Comparison of ENCODE assay signal across 26 cellular contexts in genomic region chr11:12755510-12755909, GRCh38.
DNase-seq lines count a peak whose midpoint lies in the region; ATAC-seq, FAIRE-seq and TF ChIP-seq lines count a peak whose summit lies in the region.
"Had no signal": no experiment of that assay in that cellular context is flagged by ENCODE, and none has a peak within 500 bp of the region (broad histone marks: within the 10 kb centered on the region; RNA-seq: fewer than 3 reads in every experiment).

No MANE protein-coding gene starts in this region.

- TF ChIP-seq CTCF in HepG2 (CRISPR knock-in tag; IDR thresholded peaks at IDR 0.05) (no peak), right lobe of liver (IDR thresholded peaks at IDR 0.05) (no peak), mammary epithelial cell (conservative IDR thresholded peaks at IDR 0.05 in 1 of 2, IDR thresholded peaks at IDR 0.05 in 1 of 2; ENCODE audit: extremely low read depth in 1 of 2, insufficient read depth in 1 of 2, low read depth in 1 of 2, low read length in 2 of 2) (no peak), smooth muscle cell (IDR thresholded peaks at IDR 0.05; ENCODE audit: borderline replicate concordance, insufficient read depth, poor library complexity, severe bottlenecking) (no peak), GM23338 (conservative IDR thresholded peaks at IDR 0.05; ENCODE audit: low read depth in 2 of 2) (no peak)

- intact Hi-C loops in HepG2 (cut with micrococcal nuclease; ENCODE audit: unreplicated experiment) (no loop called here), right lobe of liver (cut with DNase I) (no loop called here), mammary epithelial cell (cut with micrococcal nuclease) (no loop called here)

- H3K4me1 Mint-ChIP-seq in GM23338, result peaks cover 67% of the 10 kb centered on the region
- H3K4me1 Mint-ChIP-seq: memory B cell; stimulated activated memory B cell treated with anti-CD40 and anti-IgM and Interleukin-4, amounts not matched to agents 10 μg/mL and 1 μg/mL and 100 μg/mL, for 72 hours had no signal

- H3K27ac ChIP-seq in HepG2 (ENCODE audit: extremely low read length, insufficient read depth, low read length), result no peak overlapping the region
- no peak overlapping the region for H3K27ac ChIP-seq in right lobe of liver
- H3K27ac ChIP-seq in mammary epithelial cell (ENCODE audit: insufficient read depth, low read depth, low read length), result no peak overlapping the region
- peak overlapping the region; percentile 53 for H3K27ac ChIP-seq in smooth muscle cell (ENCODE audit: low read depth)
- H3K27ac ChIP-seq in GM23338 (ENCODE audit: low read depth), result no peak overlapping the region
- H3K27ac ChIP-seq: coronary artery had no signal

- H2AFZ ChIP-seq in HepG2 (ENCODE audit: low read length), result no peak overlapping the region
- H2AFZ ChIP-seq in mammary epithelial cell (ENCODE audit: low read depth, low read length), result no peak overlapping the region
- H2AFZ ChIP-seq in smooth muscle cell (ENCODE audit: low read depth), result no peak overlapping the region
- H2AFZ ChIP-seq in GM23338, result no peak overlapping the region

- no peak for FAIRE-seq in HepG2 (lab: Jason Lieb, UNC)
- FAIRE-seq: TTC549, urothelium cell line had no signal

- ATAC-seq in HepG2, result no peak
- ATAC-seq in right lobe of liver, result no peak
- no peak for ATAC-seq in GM23338
- ATAC-seq: activated CD8-positive, alpha-beta T cell treated with anti-CD3 and anti-CD28 coated beads, Interleukin-2, amount 10 ng/mL, durations not matched to agents 7 days and 5 days; CD8-positive, alpha-beta T cell; stimulated activated memory B cell treated with anti-CD40 and anti-IgM and Interleukin-4, amounts not matched to agents 10 μg/mL and 1 μg/mL and 100 μg/mL, for 72 hours had no signal

- H3K9me3 ChIP-seq in HepG2 (ENCODE audit: low read length) (no peaks in the 10 kb centered on the region), right lobe of liver (no peaks in the 10 kb centered on the region), mammary epithelial cell (replicated peaks; ENCODE audit: insufficient read depth, low read length) (no peaks in the 10 kb centered on the region), smooth muscle cell (replicated peaks; ENCODE audit: low read depth) (no peaks in the 10 kb centered on the region)
- H3K9me3 ChIP-seq: MG63, suprapubic skin had no signal

- TF ChIP-seq RAD21 in HepG2 (CRISPR knock-in tag; IDR thresholded peaks at IDR 0.05), result no peak

- peaks cover 62% of the 10 kb centered on the region for H3K79me2 ChIP-seq in HepG2 (ENCODE audit: insufficient read depth, low read length)
- H3K79me2 ChIP-seq in mammary epithelial cell (ENCODE audit: insufficient read depth, low read length), result peaks cover 99% of the 10 kb centered on the region
- H3K79me2 ChIP-seq in smooth muscle cell (ENCODE audit: low read depth), result peaks cover 100% of the 10 kb centered on the region
- H3K79me2 ChIP-seq in GM23338 (replicated peaks; ENCODE audit: insufficient read depth), result peaks cover 100% of the 10 kb centered on the region

- H3K27me3 Mint-ChIP-seq in GM23338 (ENCODE audit: insufficient read depth, low read depth, poor library complexity), result peaks cover 3% of the 10 kb centered on the region
- H3K27me3 Mint-ChIP-seq: memory B cell; stimulated activated memory B cell treated with anti-CD40 and anti-IgM and Interleukin-4, amounts not matched to agents 10 μg/mL and 1 μg/mL and 100 μg/mL, for 72 hours had no signal

- H3K9ac ChIP-seq in HepG2 (ENCODE audit: insufficient read depth, low read depth, low read length) (no peak overlapping the region), mammary epithelial cell (ENCODE audit: insufficient read depth, low read length) (no peak overlapping the region), smooth muscle cell (ENCODE audit: low read depth) (no peak overlapping the region)

- TF ChIP-seq EP300 in HepG2 (IDR thresholded peaks at IDR 0.05; ENCODE audit: low read depth in 2 of 2, low read length in 2 of 2) (no peak), HepG2 (CRISPR knock-in tag; IDR thresholded peaks at IDR 0.05; ENCODE audit: borderline replicate concordance) (no peak)

- no peak overlapping the region for H3K27ac Mint-ChIP-seq in GM23338
- H3K27ac Mint-ChIP-seq: activated CD8-positive, alpha-beta T cell treated with anti-CD3 and anti-CD28 coated beads, Interleukin-2, amount 10 ng/mL, durations not matched to agents 7 days and 5 days; CD8-positive, alpha-beta T cell; endodermal cell; memory B cell; stimulated activated memory B cell treated with anti-CD40 and anti-IgM and Interleukin-4, amounts not matched to agents 10 μg/mL and 1 μg/mL and 100 μg/mL, for 72 hours had no signal

- no peaks in the 10 kb centered on the region for H3F3A ChIP-seq in smooth muscle cell (ENCODE audit: low read depth)
- H3F3A ChIP-seq in GM23338 (replicated peaks; ENCODE audit: low read depth), result no peaks in the 10 kb centered on the region

- H3K4me3 Mint-ChIP-seq in GM23338, result no peak overlapping the region
- H3K4me3 Mint-ChIP-seq: activated CD8-positive, alpha-beta T cell treated with anti-CD3 and anti-CD28 coated beads, Interleukin-2, amount 10 ng/mL, durations not matched to agents 7 days and 5 days; CD8-positive, alpha-beta T cell; endodermal cell; memory B cell; stimulated activated memory B cell treated with anti-CD40 and anti-IgM and Interleukin-4, amounts not matched to agents 10 μg/mL and 1 μg/mL and 100 μg/mL, for 72 hours had no signal

- DNase-seq in HepG2 (ENCODE audit: low spot score) (no peak), right lobe of liver (no peak), mammary epithelial cell (peak; percentile 56), kidney tubule cell (ENCODE audit: low spot score) (peak; percentile 43), smooth muscle cell (lab: John Stamatoyannopoulos, UW; ENCODE audit: unreplicated experiment) (no peak), KBM-7 (no peak), GM23338 (ENCODE audit: low spot score) (no peak), NCI-H1436 (lab: John Stamatoyannopoulos, UW) (no peak)
- DNase-seq: activated CD8-positive, alpha-beta T cell treated with anti-CD3 and anti-CD28 coated beads, Interleukin-2, amount 10 ng/mL, durations not matched to agents 7 days and 5 days; activated gamma-delta T cell treated with Interleukin-2 at 50 U/mL for 16 hours; AML-193; CD8-positive, alpha-beta T cell; DMS 273 treated with DMSO at 0.1 percent for 48 hours; endodermal cell; GDM1; left cardiac atrium; MG63; NCI-H446 treated with DMSO at 0.1 percent for 48 hours; nucleus accumbens; stimulated activated CD4-positive, alpha-beta T cell treated with anti-CD3 and anti-CD28 coated beads, Interleukin-4, amount 100 ng/mL, for 1 hour had no signal

- BruUV-seq in HepG2 (replicated peaks; lab: Mats Ljungman, UMichigan), result no TSS peak
- no TSS peak for BruUV-seq in mammary epithelial cell (replicated peaks; lab: Mats Ljungman, UMichigan)

- in situ Hi-C loops in HepG2 (cut with HindIII; ENCODE audit: extremely low pct_ligation_motif_present, low pct_unique_long_range_greater_than_20kb), result no loop called here
- in situ Hi-C loops in mammary epithelial cell (cut with MboI; ENCODE audit: low sequenced_read_pairs in 2 of 2), result no loop called here
- in situ Hi-C loops in KBM-7 (cut with MboI; ENCODE audit: low pct_unique_long_range_greater_than_20kb, low sequenced_read_pairs), result loop anchor here (10.0 kb wide), 1 partner anchor 161 kb away; no protein-coding TSS in a partner anchor

- no peak for TF ChIP-seq POLR2A in HepG2 (IDR thresholded peaks at IDR 0.05; ENCODE audit: insufficient read depth in 1 of 2, low read depth in 2 of 2, low read length in 2 of 2)
- TF ChIP-seq POLR2A in right lobe of liver (IDR thresholded peaks at IDR 0.05), result no peak

- H3K27me3 ChIP-seq in HepG2 (ENCODE audit: control insufficient read depth in 1 of 2, insufficient read depth in 2 of 2, low read length in 2 of 2) (no peaks in the 10 kb centered on the region), right lobe of liver (no peaks in the 10 kb centered on the region), mammary epithelial cell (ENCODE audit: insufficient read depth, low read length) (no peaks in the 10 kb centered on the region), smooth muscle cell (ENCODE audit: low read depth) (no peaks in the 10 kb centered on the region), GM23338 (ENCODE audit: insufficient read depth) (no peaks in the 10 kb centered on the region)
- H3K27me3 ChIP-seq: MG63, suprapubic skin had no signal

- CTCF ChIA-PET in HepG2 (lab: Yijun Ruan, JAX; ENCODE audit: low intra/inter-chr PET ratio, low total read pairs) (no interaction called here), mammary epithelial cell (lab: Charles Lee; ENCODE audit: low non-redundant PET) (no interaction called here)

- 91% methylated on average over 5 of the region's 5 CpGs for WGBS in HepG2 (ENCODE audit: low lambda C conversion rate)
- 73% methylated on average over 5 of the region's 5 CpGs for WGBS in right lobe of liver (ENCODE audit: insufficient coverage, low coverage, low lambda C conversion rate, missing lambda C conversion rate)
- WGBS in mammary epithelial cell (ENCODE audit: low coverage, missing lambda C conversion rate), result 78% methylated on average over 5 of the region's 5 CpGs
- WGBS in smooth muscle cell (ENCODE audit: low lambda C conversion rate), result 53% methylated on average over 5 of the region's 5 CpGs

- no peaks in the 10 kb centered on the region for H3K9me3 Mint-ChIP-seq in GM23338
- H3K9me3 Mint-ChIP-seq: CD8-positive, alpha-beta T cell; endodermal cell; memory B cell; stimulated activated memory B cell treated with anti-CD40 and anti-IgM and Interleukin-4, amounts not matched to agents 10 μg/mL and 1 μg/mL and 100 μg/mL, for 72 hours had no signal

- no peaks in the 10 kb centered on the region for H3K9me2 ChIP-seq in GM23338 (ENCODE audit: insufficient read depth)

- dilution Hi-C loops in mammary epithelial cell (cut with HindIII; ENCODE audit: low sequenced_read_pairs), result no loop called here

- H3K36me3 Mint-ChIP-seq in GM23338 (ENCODE audit: low read depth), result no peaks in the 10 kb centered on the region
- H3K36me3 Mint-ChIP-seq: CD8-positive, alpha-beta T cell; memory B cell; stimulated activated memory B cell treated with anti-CD40 and anti-IgM and Interleukin-4, amounts not matched to agents 10 μg/mL and 1 μg/mL and 100 μg/mL, for 72 hours had no signal

- H3K4me1 ChIP-seq in HepG2 (ENCODE audit: insufficient read depth, low read length) (peaks cover 23% of the 10 kb centered on the region), right lobe of liver (peaks cover 0 to 7% (median 0%) of the 10 kb centered on the region in 4 donors), mammary epithelial cell (ENCODE audit: insufficient read depth, low read length) (peaks cover 30% of the 10 kb centered on the region), smooth muscle cell (ENCODE audit: low read depth) (peaks cover 20% of the 10 kb centered on the region), GM23338 (ENCODE audit: insufficient read depth) (peaks cover 57% of the 10 kb centered on the region)

- H3K36me3 ChIP-seq in HepG2 (replicated peaks in 1 of 2; ENCODE audit: control insufficient read depth in 1 of 2, insufficient read depth in 2 of 2, low read length in 2 of 2) (no peaks in the 10 kb centered on the region), right lobe of liver (no peaks in the 10 kb centered on the region), mammary epithelial cell (ENCODE audit: insufficient read depth, low read length) (no peaks in the 10 kb centered on the region), smooth muscle cell (ENCODE audit: low read depth) (no peaks in the 10 kb centered on the region), GM23338 (ENCODE audit: insufficient read depth) (no peaks in the 10 kb centered on the region)
- H3K36me3 ChIP-seq: suprapubic skin had no signal

- H3K4me2 ChIP-seq in HepG2 (ENCODE audit: low read depth, low read length) (no peak overlapping the region), mammary epithelial cell (ENCODE audit: insufficient read depth, low read depth, low read length) (peak overlapping the region; percentile 14), smooth muscle cell (no peak overlapping the region), GM23338 (no peak overlapping the region)

- H3K4me3 ChIP-seq in HepG2 (replicated peaks in 1 of 3; ENCODE audit: insufficient read depth in 1 of 3, low read depth in 2 of 3, low read length in 3 of 3), result no peak overlapping the region
- no peak overlapping the region for H3K4me3 ChIP-seq in right lobe of liver
- H3K4me3 ChIP-seq in mammary epithelial cell (replicated peaks in 1 of 3; ENCODE audit: insufficient read depth in 1 of 3, low read depth in 2 of 3, low read length in 3 of 3), result no peak overlapping the region
- H3K4me3 ChIP-seq in smooth muscle cell, result no peak overlapping the region
- no peak overlapping the region for H3K4me3 ChIP-seq in GM23338
- H3K4me3 ChIP-seq: coronary artery, MG63, suprapubic skin had no signal

- POLR2A ChIA-PET in HepG2 (lab: Yijun Ruan, JAX), result no interaction called here

- H4K20me1 ChIP-seq in HepG2 (ENCODE audit: insufficient read depth, low read length) (peaks cover 27% of the 10 kb centered on the region), mammary epithelial cell (ENCODE audit: insufficient read depth, low read length) (no peaks in the 10 kb centered on the region), smooth muscle cell (ENCODE audit: low read depth) (peaks cover 99% of the 10 kb centered on the region), GM23338 (replicated peaks; ENCODE audit: insufficient read depth) (peaks cover 47% of the 10 kb centered on the region)

Comparison
In these comparisons a context has a peak if more than half of its experiments do, and no peak if none do; other contexts are left out.
1. DNase-seq: peak in mammary epithelial cell (single experiment) and kidney tubule cell (single experiment); none in HepG2 (single experiment), right lobe of liver (0 of 3), smooth muscle cell (single experiment), KBM-7 (single experiment), GM23338 (single experiment) and NCI-H1436 (single experiment).